1 cellular context compared by ENCODE assay signal in the genomic region with DNA sequence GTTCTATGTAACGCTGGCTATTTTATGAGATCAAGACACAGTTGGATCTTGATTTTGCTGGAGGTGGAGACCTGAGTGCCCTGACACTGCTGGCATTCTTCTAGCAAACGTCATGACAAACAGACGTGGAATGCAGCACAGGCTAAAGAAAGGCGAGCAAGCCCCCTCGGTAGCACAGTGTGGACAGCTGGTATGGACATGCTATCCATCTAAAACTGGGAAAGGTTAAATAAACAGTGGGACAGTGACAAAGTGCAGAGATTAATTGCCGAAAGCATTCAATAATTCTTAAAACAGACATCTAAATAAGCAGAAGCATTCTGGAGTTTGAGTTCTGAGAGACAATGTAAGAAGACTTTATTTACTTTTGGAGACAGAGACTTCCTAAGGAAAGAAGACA.
TF ChIP-seq lines count a peak whose summit lies in the region.

No MANE protein-coding gene starts in this region.

TF ChIP-seq in SK-N-SH, 30 proteins besides CTCF, POLR2A, EP300 and RAD21 (continued from another document):
- TF ChIP-seq, protein P1, sequence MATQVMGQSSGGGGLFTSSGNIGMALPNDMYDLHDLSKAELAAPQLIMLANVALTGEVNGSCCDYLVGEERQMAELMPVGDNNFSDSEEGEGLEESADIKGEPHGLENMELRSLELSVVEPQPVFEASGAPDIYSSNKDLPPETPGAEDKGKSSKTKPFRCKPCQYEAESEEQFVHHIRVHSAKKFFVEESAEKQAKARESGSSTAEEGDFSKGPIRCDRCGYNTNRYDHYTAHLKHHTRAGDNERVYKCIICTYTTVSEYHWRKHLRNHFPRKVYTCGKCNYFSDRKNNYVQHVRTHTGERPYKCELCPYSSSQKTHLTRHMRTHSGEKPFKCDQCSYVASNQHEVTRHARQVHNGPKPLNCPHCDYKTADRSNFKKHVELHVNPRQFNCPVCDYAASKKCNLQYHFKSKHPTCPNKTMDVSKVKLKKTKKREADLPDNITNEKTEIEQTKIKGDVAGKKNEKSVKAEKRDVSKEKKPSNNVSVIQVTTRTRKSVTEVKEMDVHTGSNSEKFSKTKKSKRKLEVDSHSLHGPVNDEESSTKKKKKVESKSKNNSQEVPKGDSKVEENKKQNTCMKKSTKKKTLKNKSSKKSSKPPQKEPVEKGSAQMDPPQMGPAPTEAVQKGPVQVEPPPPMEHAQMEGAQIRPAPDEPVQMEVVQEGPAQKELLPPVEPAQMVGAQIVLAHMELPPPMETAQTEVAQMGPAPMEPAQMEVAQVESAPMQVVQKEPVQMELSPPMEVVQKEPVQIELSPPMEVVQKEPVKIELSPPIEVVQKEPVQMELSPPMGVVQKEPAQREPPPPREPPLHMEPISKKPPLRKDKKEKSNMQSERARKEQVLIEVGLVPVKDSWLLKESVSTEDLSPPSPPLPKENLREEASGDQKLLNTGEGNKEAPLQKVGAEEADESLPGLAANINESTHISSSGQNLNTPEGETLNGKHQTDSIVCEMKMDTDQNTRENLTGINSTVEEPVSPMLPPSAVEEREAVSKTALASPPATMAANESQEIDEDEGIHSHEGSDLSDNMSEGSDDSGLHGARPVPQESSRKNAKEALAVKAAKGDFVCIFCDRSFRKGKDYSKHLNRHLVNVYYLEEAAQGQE (IDR thresholded peaks at IDR 0.05; ENCODE audit: low read depth, low read length): 0 out of 2 replicates have a peak, but pooled peaks have one; percentile 42
- no peak for TF ChIP-seq GABPA (IDR thresholded peaks at IDR 0.05; ENCODE audit: low read depth)
- TF ChIP-seq TAF1 (IDR thresholded peaks at IDR 0.05; ENCODE audit: borderline replicate concordance, low read depth, low read length): no peak
- TF ChIP-seq USF1 (IDR thresholded peaks at IDR 0.05; ENCODE audit: borderline replicate concordance, low read depth): no peak
- TF ChIP-seq FOXJ3 (CRISPR knock-in tag; IDR thresholded peaks at IDR 0.05): no peak
- peak; percentile 98 for TF ChIP-seq PBX3 (IDR thresholded peaks at IDR 0.05)
- TF ChIP-seq YY1 (IDR thresholded peaks at IDR 0.05; ENCODE audit: low read depth): no peak
- TF ChIP-seq, protein P2, sequence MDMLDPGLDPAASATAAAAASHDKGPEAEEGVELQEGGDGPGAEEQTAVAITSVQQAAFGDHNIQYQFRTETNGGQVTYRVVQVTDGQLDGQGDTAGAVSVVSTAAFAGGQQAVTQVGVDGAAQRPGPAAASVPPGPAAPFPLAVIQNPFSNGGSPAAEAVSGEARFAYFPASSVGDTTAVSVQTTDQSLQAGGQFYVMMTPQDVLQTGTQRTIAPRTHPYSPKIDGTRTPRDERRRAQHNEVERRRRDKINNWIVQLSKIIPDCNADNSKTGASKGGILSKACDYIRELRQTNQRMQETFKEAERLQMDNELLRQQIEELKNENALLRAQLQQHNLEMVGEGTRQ (IDR thresholded peaks at IDR 0.05; ENCODE audit: borderline replicate concordance, low read depth, low read length): no peak
- TF ChIP-seq TCF12 (IDR thresholded peaks at IDR 0.05): peak; percentile 98
- no peak for TF ChIP-seq IRF3 (IDR thresholded peaks at IDR 0.05; ENCODE audit: low read depth, low read length)
- TF ChIP-seq ELF1 (IDR thresholded peaks at IDR 0.05): no peak
- peak; percentile 91 for TF ChIP-seq RXRA (IDR thresholded peaks at IDR 0.05; ENCODE audit: borderline replicate concordance, low read depth)
- peak; percentile 80 for TF ChIP-seq TEAD4 (IDR thresholded peaks at IDR 0.05; ENCODE audit: borderline replicate concordance, insufficient read depth)
- TF ChIP-seq RCOR1 (IDR thresholded peaks at IDR 0.05; ENCODE audit: low read length): no peak
- TF ChIP-seq MXI1 (IDR thresholded peaks at IDR 0.05; ENCODE audit: low read depth, low read length): no peak
- TF ChIP-seq, protein P3, sequence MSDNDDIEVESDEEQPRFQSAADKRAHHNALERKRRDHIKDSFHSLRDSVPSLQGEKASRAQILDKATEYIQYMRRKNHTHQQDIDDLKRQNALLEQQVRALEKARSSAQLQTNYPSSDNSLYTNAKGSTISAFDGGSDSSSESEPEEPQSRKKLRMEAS (IDR thresholded peaks at IDR 0.05; ENCODE audit: low read depth): 0 out of 2 replicates have a peak, but pooled peaks have one; percentile 37
